ENCODE assay signal across 1 cellular context in the genomic region with DNA sequence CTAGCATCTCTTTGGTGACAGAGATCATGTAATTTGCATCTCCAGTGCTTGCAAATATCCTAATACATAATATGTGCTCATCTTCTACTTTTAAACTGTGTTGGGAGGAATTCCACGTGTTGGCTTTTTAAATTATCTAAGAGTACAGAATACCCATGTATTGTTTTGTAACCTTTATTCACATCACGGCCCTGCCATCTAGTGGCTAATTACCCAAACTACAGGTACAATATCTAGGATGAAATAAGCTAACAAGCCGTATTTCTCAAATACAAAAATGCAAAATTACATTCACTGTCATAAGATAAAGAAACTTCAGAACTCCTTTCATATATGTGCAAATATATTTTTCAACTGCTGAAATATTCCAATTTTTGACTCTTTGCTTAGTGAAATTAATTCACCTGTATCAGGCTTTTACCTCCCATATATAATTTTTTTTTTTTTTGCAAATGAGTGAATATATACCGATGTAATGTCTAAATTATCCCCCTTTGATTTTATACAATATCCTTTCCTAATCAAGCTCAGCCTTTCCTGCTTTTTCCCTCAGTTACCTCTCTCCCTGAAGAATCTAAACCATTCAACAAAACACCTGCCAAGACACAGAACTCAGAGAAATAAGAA.
TF ChIP-seq lines count a peak whose summit lies in the region.

No MANE protein-coding gene starts in this region.

TF ChIP-seq in IMR-90, 13 proteins besides CTCF, POLR2A, EP300 and RAD21 (continued from another document):
- TF ChIP-seq CEBPB (IDR thresholded peaks at IDR 0.05; ENCODE audit: low read depth, low read length) = no peak
